Comparison of ENCODE assay signal across 8 cellular contexts in the genomic region with DNA sequence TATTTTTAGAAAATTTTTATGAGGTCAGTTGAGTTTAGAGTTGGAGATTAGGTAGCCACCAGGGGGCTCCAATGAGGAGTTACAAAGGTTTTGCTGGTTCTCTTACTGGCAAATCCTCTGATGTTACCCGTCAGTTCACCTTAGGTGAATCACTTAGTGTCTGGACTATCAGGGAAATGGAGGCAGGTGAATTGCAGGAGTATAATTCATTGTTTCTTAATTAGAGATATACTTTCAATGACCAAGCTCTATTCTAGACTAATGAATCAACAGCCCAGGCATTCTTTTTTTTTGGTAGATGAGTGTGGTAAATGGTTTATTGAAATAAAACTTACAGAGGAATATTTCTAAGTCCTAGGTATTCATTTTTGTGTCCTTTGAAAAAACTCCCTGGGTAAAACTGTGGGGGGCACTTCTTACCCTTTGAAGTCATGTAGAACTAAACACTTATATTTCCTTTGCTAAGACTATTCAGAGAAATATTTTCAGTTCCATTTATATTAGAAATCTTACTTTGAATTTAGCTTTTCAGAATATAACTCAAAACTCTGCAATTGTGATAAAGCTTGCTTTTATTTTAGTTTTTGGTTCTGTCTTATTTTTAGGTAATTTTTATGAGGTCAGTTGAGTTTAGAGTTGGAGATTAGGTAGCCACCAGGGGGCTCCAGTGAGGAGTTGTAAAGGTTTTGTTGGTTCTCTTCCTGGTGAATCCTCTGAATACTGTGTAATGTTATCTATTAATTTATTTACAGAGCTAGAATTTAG. TPM values are rescaled to one million over a fixed set of nuclear protein-coding genes. Genes with fewer than 3 reads are reported as not detected.
DNase-seq lines count a peak whose midpoint lies in the region; ATAC-seq and TF ChIP-seq lines count a peak whose summit lies in the region.

No MANE protein-coding gene starts in this region.

- no peak overlapping the region for H3K27ac ChIP-seq in C4-2B
- H3K27ac ChIP-seq in HL-60 (replicated peaks), result no peak overlapping the region
- no peak overlapping the region for H3K27ac ChIP-seq in OCI-LY7 (ENCODE audit: low read depth, low read length, poor library complexity, severe bottlenecking)
- no peak overlapping the region for H3K27ac ChIP-seq in trophoblast cell (ENCODE audit: low read depth, low read length)

- BruUV-seq in OCI-LY7 (replicated peaks; lab: Mats Ljungman, UMichigan), result no TSS peak

- H3K4me3 ChIP-seq in HL-60 (replicated peaks; ENCODE audit: insufficient read depth, low read length) (no peak overlapping the region), OCI-LY7 (ENCODE audit: low read depth, low read length, poor library complexity, severe bottlenecking) (no peak overlapping the region), fibroblast of villous mesenchyme (ENCODE audit: low read depth, low read length) (no peak overlapping the region), trophoblast cell (ENCODE audit: low read depth, low read length) (no peak overlapping the region)

- H2AK5ac ChIP-seq in trophoblast cell (ENCODE audit: low read length), result no peak overlapping the region

- H2BK5ac ChIP-seq in trophoblast cell (ENCODE audit: low read depth, low read length, poor library complexity), result no peak overlapping the region

- peaks cover 4% of the 10 kb centered on the region; the same call in 1 of the 2 replicates for H4K20me1 ChIP-seq in OCI-LY7 (ENCODE audit: insufficient read depth, low read length)

- no peak overlapping the region for H2BK12ac ChIP-seq in trophoblast cell (ENCODE audit: low read length)

- H3K9me3 ChIP-seq in OCI-LY7 (ENCODE audit: low read length), result no peaks in the 10 kb centered on the region
- H3K9me3 ChIP-seq in trophoblast cell (ENCODE audit: insufficient read depth, low read depth, low read length), result no peaks in the 10 kb centered on the region

- peak overlapping the region; percentile 54 for H3K27ac Mint-ChIP-seq in activated T-cell treated with anti-CD3 and anti-CD28 coated beads, Interleukin-2, amount 50 U/mL, for 72 hours

- no peaks in the 10 kb centered on the region for H3K9me3 Mint-ChIP-seq in activated T-cell treated with anti-CD3 and anti-CD28 coated beads, Interleukin-2, amount 50 U/mL, for 72 hours

- intact Hi-C loops in OCI-LY7 (cut with micrococcal nuclease; ENCODE audit: unreplicated experiment), result loop anchor here (5.0 kb wide), 1 partner anchor 145 kb away; no protein-coding TSS in a partner anchor

- peaks cover 51% of the 10 kb centered on the region for H3K4me1 Mint-ChIP-seq in activated T-cell treated with anti-CD3 and anti-CD28 coated beads, Interleukin-2, amount 50 U/mL, for 72 hours (ENCODE audit: low read depth)

- H3K79me2 ChIP-seq in OCI-LY7 (ENCODE audit: insufficient read depth, low read depth, low read length), result peaks cover 10% of the 10 kb centered on the region; the same call in 1 of the 2 replicates
- no peaks in the 10 kb centered on the region for H3K79me2 ChIP-seq in trophoblast cell (ENCODE audit: control insufficient read depth, insufficient read depth, low read length, poor library complexity)

- peaks cover 97% of the 10 kb centered on the region for H3K36me3 ChIP-seq in OCI-LY7 (ENCODE audit: insufficient read depth, low read length)
- H3K36me3 ChIP-seq in trophoblast cell (ENCODE audit: control insufficient read depth in 1 of 2, insufficient read depth in 2 of 2, low read length in 2 of 2), result peaks cover 33 to 54% of the 10 kb centered on the region in 2 experiments

- H3K4me2 ChIP-seq in OCI-LY7 (ENCODE audit: low read length) (no peak overlapping the region), trophoblast cell (ENCODE audit: low read length) (no peak overlapping the region)

- H2AFZ ChIP-seq in OCI-LY7 (ENCODE audit: low read length) (no peak overlapping the region), trophoblast cell (ENCODE audit: insufficient read depth, low read length, poor library complexity) (no peak overlapping the region)

- H3K9ac ChIP-seq in trophoblast cell (ENCODE audit: low read length), result no peak overlapping the region

- no CpG with 5 or more reads among the region's 1 CpG for WGBS in trophoblast cell (ENCODE audit: extremely low coverage, insufficient coverage, insufficient read length)

- H2BK120ac ChIP-seq in trophoblast cell (ENCODE audit: insufficient read depth, low read length, poor library complexity), result no peak overlapping the region

- no peaks in the 10 kb centered on the region for H3K27me3 Mint-ChIP-seq in activated T-cell treated with anti-CD3 and anti-CD28 coated beads, Interleukin-2, amount 50 U/mL, for 72 hours (ENCODE audit: low read depth)

- DNase-seq in HL-60 (ENCODE audit: low read depth in 1 of 2, low spot score in 1 of 2), result peak; percentile 13 to 60
- DNase-seq in OCI-LY7 (ENCODE audit: low spot score), result peak; percentile 66
- DNase-seq in activated T-cell treated with anti-CD3 and anti-CD28 coated beads, Interleukin-2, amount 50 U/mL, for 72 hours, result peak; percentile 74 to 77
- peak; percentile 61 for DNase-seq in fibroblast of villous mesenchyme (ENCODE audit: low read depth)
- DNase-seq in trophoblast cell, result peak; percentile 68 to 87

- H3K4ac ChIP-seq in trophoblast cell (ENCODE audit: low read depth, low read length), result no peak overlapping the region

- H4K91ac ChIP-seq in trophoblast cell (ENCODE audit: low read depth, low read length), result no peak overlapping the region

- H3K23ac ChIP-seq in trophoblast cell (ENCODE audit: low read length), result no peak overlapping the region

- no peak overlapping the region for H3K14ac ChIP-seq in trophoblast cell (ENCODE audit: low read length)

- no peaks in the 10 kb centered on the region for H3K27me3 ChIP-seq in HL-60 (ENCODE audit: insufficient read depth, poor library complexity, severe bottlenecking)
- H3K27me3 ChIP-seq in trophoblast cell (ENCODE audit: insufficient read depth, low read length), result no peaks in the 10 kb centered on the region

- H3K4me1 ChIP-seq in OCI-LY7 (ENCODE audit: insufficient read depth, low read length, poor library complexity, severe bottlenecking) (no peaks in the 10 kb centered on the region), trophoblast cell (ENCODE audit: control insufficient read depth in 1 of 2, insufficient read depth in 2 of 2, low read length in 2 of 2) (no peaks in the 10 kb centered on the region)

- peak; percentile 70 to 71 for ATAC-seq in activated T-cell treated with anti-CD3 and anti-CD28 coated beads, Interleukin-2, amount 50 U/mL, for 72 hours (replicated peaks in 1 of 2)
- ATAC-seq in HG03135 (IDR thresholded peaks at IDR 0.05; ENCODE audit: unreplicated experiment) (no peak), HG03460 (IDR thresholded peaks at IDR 0.05; ENCODE audit: unreplicated experiment) (no peak)

- POLR2A ChIA-PET in OCI-LY7 (lab: Charles Lee), result interaction anchor here (0.8 kb wide), 1 partner anchor 18 kb away, joined by 6 read pairs; the partner anchor contains the start of gene PSMD11

- H3K4me3 Mint-ChIP-seq in activated T-cell treated with anti-CD3 and anti-CD28 coated beads, Interleukin-2, amount 50 U/mL, for 72 hours, result peak overlapping the region in 1 of 2 donors; percentile 15

- H3K36me3 Mint-ChIP-seq in activated T-cell treated with anti-CD3 and anti-CD28 coated beads, Interleukin-2, amount 50 U/mL, for 72 hours (ENCODE audit: insufficient read depth in 2 of 2), result peaks cover 17 to 48% of the 10 kb centered on the region in 2 donors

- no peak overlapping the region for H4K8ac ChIP-seq in trophoblast cell (ENCODE audit: low read depth, low read length)

- H3K79me1 ChIP-seq in trophoblast cell (ENCODE audit: low read length), result no peaks in the 10 kb centered on the region

- peak; percentile 86 for TF ChIP-seq CTCF in C4-2B (conservative IDR thresholded peaks at IDR 0.05)
- peak; percentile 36 for TF ChIP-seq CTCF in HL-60 (IDR thresholded peaks at IDR 0.05; ENCODE audit: insufficient read depth, low read length)
- TF ChIP-seq CTCF in OCI-LY7 (conservative IDR thresholded peaks at IDR 0.05; ENCODE audit: low read length), result peak; percentile 78
- TF ChIP-seq CTCF in fibroblast of villous mesenchyme (IDR thresholded peaks at IDR 0.05; ENCODE audit: insufficient read depth, low read depth, low read length), result peak; percentile 67

- H4K12ac ChIP-seq in trophoblast cell (ENCODE audit: low read depth, low read length), result no peak overlapping the region

- no peaks in the 10 kb centered on the region for H3K9me2 ChIP-seq in OCI-LY7 (ENCODE audit: insufficient read depth, low read length)

- CTCF ChIA-PET in OCI-LY7 (lab: Charles Lee; ENCODE audit: unreplicated experiment), result no interaction called here

- H3K18ac ChIP-seq in trophoblast cell (ENCODE audit: low read length), result no peak overlapping the region

RNA-seq across cellular contexts. Expression of gene PSMD11, which starts 17.7 kb away (rescaled TPM):
- 81.0 and 89.3 TPM in 2 replicates for total RNA-seq in OCI-LY7 (2014; rRNA removed; shearing (Covaris generic))
- total RNA-seq in OCI-LY7 (2022), result 123 and 137 TPM in 2 replicates
- 100 to 1,000 TPM; 131 to 134 TPM for total RNA-seq in activated T-cell treated with anti-CD3 and anti-CD28 coated beads, Interleukin-2, amount 50 U/mL, for 72 hours
- total RNA-seq in fibroblast of villous mesenchyme, result 105 and 117 TPM in 2 replicates
- 167 and 174 TPM in 2 replicates for polyA plus RNA-seq in trophoblast cell (2013)

RNA-seq across cellular contexts. Expression of gene CDK5R1, which starts 24.8 kb away (rescaled TPM):
- 0.51 and 1.3 TPM in 2 replicates for total RNA-seq in OCI-LY7 (2014; rRNA removed; shearing (Covaris generic))
- total RNA-seq in OCI-LY7 (2022) (2.0 and 2.2 TPM in 2 replicates), fibroblast of villous mesenchyme (0.64 and 0.86 TPM in 2 replicates)
- total RNA-seq in activated T-cell treated with anti-CD3 and anti-CD28 coated beads, Interleukin-2, amount 50 U/mL, for 72 hours, result 10 to 100 TPM; 22.5 to 24.6 TPM
- polyA plus RNA-seq in trophoblast cell (2013), result 1.7 and 2.0 TPM in 2 replicates

Comparison
In these comparisons a context has a peak if more than half of its experiments do, and no peak if none do; other contexts are left out.
1. CTCF ChIP-seq: peak in every context shown above with its lines; median percentile 86 in C4-2B; 78 in OCI-LY7; 67 in fibroblast of villous mesenchyme; 36 in HL-60.
2. ATAC-seq: peak in activated T-cell treated with anti-CD3 and anti-CD28 coated beads, Interleukin-2, amount 50 U/mL, for 72 hours (2 of 2); none in HG03135 (single experiment) and HG03460 (single experiment).
3. RNA of gene CDK5R1, which starts 24.8 kb away (total RNA-seq): 22.5 to 24.6 TPM in activated T-cell treated with anti-CD3 and anti-CD28 coated beads, Interleukin-2, amount 50 U/mL, for 72 hours; 0.51 to 2.2 TPM in OCI-LY7 and 0.64 to 0.86 TPM in fibroblast of villous mesenchyme; every median in the first group is over 4 times any median in the second.
4. Peak in every context shown above with its lines, with median percentiles within 50 percentile points of each other: DNase-seq.